ENCODE assay signal across 16 cellular contexts in the genomic region with DNA sequence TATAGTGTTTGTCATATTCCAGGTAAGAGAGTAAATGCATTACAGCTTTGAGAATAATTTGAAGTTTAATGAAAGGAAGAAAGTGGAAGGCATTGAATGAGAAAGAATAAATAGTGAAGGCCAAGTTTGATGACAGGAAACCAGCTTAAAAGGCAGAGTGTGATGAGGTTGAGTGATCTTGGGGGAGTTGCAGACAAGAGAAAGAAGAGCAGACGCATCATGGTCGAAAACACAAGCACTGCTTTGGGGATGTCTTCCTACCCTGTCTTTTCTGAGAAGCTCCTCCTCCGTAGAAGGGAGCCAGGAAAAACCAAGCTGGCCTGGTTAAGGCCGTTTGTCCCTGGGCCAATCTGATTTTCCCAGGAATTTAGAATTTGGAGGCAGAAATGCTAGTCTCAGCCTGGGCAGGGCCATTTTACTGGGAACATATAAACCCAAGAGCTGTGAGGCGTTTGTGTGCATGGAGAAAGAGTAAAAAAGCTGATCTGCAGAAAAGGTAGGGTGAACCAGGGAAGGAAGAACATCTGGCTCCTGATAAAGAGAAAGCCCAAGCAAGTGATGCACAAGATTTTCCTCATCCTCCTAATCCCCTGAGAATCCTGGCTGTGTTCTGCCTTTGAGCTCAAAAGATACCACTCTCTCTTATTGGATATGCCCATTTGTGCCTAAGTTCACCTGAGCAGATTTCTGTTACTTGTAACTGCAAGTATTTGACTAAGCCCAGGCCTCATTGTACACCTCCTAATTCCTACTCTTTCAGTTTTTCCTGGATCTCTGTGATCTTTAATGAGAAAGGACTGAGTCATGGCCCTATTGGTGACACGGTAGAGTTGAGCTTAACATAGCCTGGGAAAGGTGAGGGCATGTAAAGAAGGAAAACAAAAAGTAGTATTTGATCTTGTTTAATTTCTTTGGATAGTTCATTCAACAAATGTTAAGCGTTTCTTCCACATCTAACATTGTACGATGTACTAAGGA.
DNase-seq lines count a peak whose midpoint lies in the region; ATAC-seq and TF ChIP-seq lines count a peak whose summit lies in the region.
"Had no signal": no experiment of that assay in that cellular context is flagged by ENCODE, and none has a peak within 500 bp of the region (broad histone marks: within the 10 kb centered on the region; RNA-seq: fewer than 3 reads in every experiment).

No MANE protein-coding gene starts in this region.

- POLR2A ChIA-PET in CD4-positive, alpha-beta T cell (lab: Charles Lee) = interaction anchor here (1.0 to 1.2 kb wide), 2 partner anchors 19 to 133 kb away, joined by 3 to 5 read pairs; no protein-coding TSS in a partner anchor

- no peak for ATAC-seq in CD4-positive, alpha-beta T cell (ENCODE audit: poor library complexity)
- ATAC-seq: activated CD8-positive, alpha-beta T cell treated with anti-CD3 and anti-CD28 coated beads, Interleukin-2, amount 10 ng/mL, durations not matched to agents 7 days and 5 days had no signal

- CTCF ChIA-PET in CD4-positive, alpha-beta T cell (lab: Charles Lee) = no interaction called here

- no peaks in the 10 kb centered on the region for H3K9me3 Mint-ChIP-seq in CD4-positive, alpha-beta T cell
- no peaks in the 10 kb centered on the region for H3K9me3 Mint-ChIP-seq in nephron progenitor cell
- H3K9me3 Mint-ChIP-seq: activated T-helper 2 cell treated with anti-CD3 and anti-CD28 coated beads, Interferon-gamma antibody, Interleukin-2, Interleukin-4, amounts not matched to agents 10 μg/mL and 5 μg/mL and 100 μg/mL, durations not matched to agents 14 hours and 24 hours and 36 hours; CD4-positive, alpha-beta memory T cell had no signal

- intact Hi-C loops in CD4-positive, alpha-beta T cell (cut with DNase I, micrococcal nuclease) = no loop called here

- no peak overlapping the region for H3K4me3 Mint-ChIP-seq in CD4-positive, alpha-beta T cell
- no peak overlapping the region for H3K4me3 Mint-ChIP-seq in nephron progenitor cell
- H3K4me3 Mint-ChIP-seq: activated CD8-positive, alpha-beta T cell treated with anti-CD3 and anti-CD28 coated beads, Interleukin-2, amount 10 ng/mL, durations not matched to agents 7 days and 5 days; CD4-positive, alpha-beta memory T cell had no signal

- H3K4me3 ChIP-seq in fibroblast of the aortic adventitia (ENCODE audit: low read depth, low read length) = no peak overlapping the region

- H3K9me3 ChIP-seq in CD4-positive, alpha-beta T cell (ENCODE audit: control insufficient read depth, low read length) = no peaks in the 10 kb centered on the region

- no peaks in the 10 kb centered on the region for H3K27me3 ChIP-seq in CD4-positive, alpha-beta T cell (ENCODE audit: control insufficient read depth, insufficient read depth, low read length)

- H3K27ac ChIP-seq in CD4-positive, alpha-beta T cell (ENCODE audit: low read depth, low read length) = no peak overlapping the region

- DNase-seq in CD4-positive, alpha-beta T cell = no peak
- DNase-seq in NCI-H2171 (lab: John Stamatoyannopoulos, UW) (peak; percentile 7), fibroblast of the aortic adventitia (ENCODE audit: low read depth) (peak; percentile 63), nephron progenitor cell (no peak), AG08395 (ENCODE audit: low spot score) (no peak), T1000 (lab: John Stamatoyannopoulos, UW) (no peak), cerebellar nuclear complex (lab: John Stamatoyannopoulos, UW) (no peak)
- DNase-seq in stimulated activated CD4-positive, alpha-beta T cell treated with anti-CD3 and anti-CD28 coated beads, Interleukin-12 subunit alpha, Interleukin-12 subunit beta, amount 100 ng/mL, for 4 hours = no peak
- DNase-seq: activated CD8-positive, alpha-beta T cell treated with anti-CD3 and anti-CD28 coated beads, Interleukin-2, amount 10 ng/mL, durations not matched to agents 7 days and 5 days; anterior cingulate cortex; CD4-positive, alpha-beta memory T cell; foreskin fibroblast; GDM1; MV-4-11; substantia nigra had no signal

- H3K27ac Mint-ChIP-seq in CD4-positive, alpha-beta T cell = peak overlapping the region; percentile 3
- peak overlapping the region; percentile 64 for H3K27ac Mint-ChIP-seq in nephron progenitor cell
- H3K27ac Mint-ChIP-seq: activated CD8-positive, alpha-beta T cell treated with anti-CD3 and anti-CD28 coated beads, Interleukin-2, amount 10 ng/mL, durations not matched to agents 7 days and 5 days; activated T-helper 2 cell treated with anti-CD3 and anti-CD28 coated beads, Interferon-gamma antibody, Interleukin-2, Interleukin-4, amounts not matched to agents 10 μg/mL and 5 μg/mL and 100 μg/mL, durations not matched to agents 14 hours and 24 hours and 36 hours had no signal

- H3K36me3 Mint-ChIP-seq in CD4-positive, alpha-beta T cell (ENCODE audit: low read depth) = peaks cover 30% of the 10 kb centered on the region
- peaks cover 19% of the 10 kb centered on the region for H3K36me3 Mint-ChIP-seq in nephron progenitor cell (ENCODE audit: low read depth)

- H3K27me3 Mint-ChIP-seq in CD4-positive, alpha-beta T cell = no peaks in the 10 kb centered on the region
- H3K27me3 Mint-ChIP-seq in nephron progenitor cell (ENCODE audit: low read depth, poor library complexity) = peaks cover 4% of the 10 kb centered on the region
- H3K27me3 Mint-ChIP-seq: CD4-positive, alpha-beta memory T cell had no signal

- no peak for TF ChIP-seq CTCF in CD4-positive, alpha-beta T cell (IDR thresholded peaks at IDR 0.05)
- TF ChIP-seq CTCF in fibroblast of the aortic adventitia (IDR thresholded peaks at IDR 0.05; ENCODE audit: insufficient read depth, low read length) (no peak), nephron progenitor cell (IDR thresholded peaks at IDR 0.05) (no peak)

- H3K4me1 Mint-ChIP-seq in CD4-positive, alpha-beta T cell (ENCODE audit: low read depth) = peaks cover 46% of the 10 kb centered on the region
- H3K4me1 Mint-ChIP-seq in nephron progenitor cell = peaks cover 42% of the 10 kb centered on the region

Comparison
In these comparisons a context has a peak if more than half of its experiments do, and no peak if none do; other contexts are left out.
1. DNase-seq: peak in NCI-H2171 (single experiment) and fibroblast of the aortic adventitia (single experiment); none in CD4-positive, alpha-beta T cell (0 of 10), nephron progenitor cell (single experiment), AG08395 (single experiment), stimulated activated CD4-positive, alpha-beta T cell treated with anti-CD3 and anti-CD28 coated beads, Interleukin-12 subunit alpha, Interleukin-12 subunit beta, amount 100 ng/mL, for 4 hours (single experiment), T1000 (single experiment) and cerebellar nuclear complex (0 of 2).